17 cellular contexts compared by ENCODE assay signal in genomic region chr13:45506811-45507210, GRCh38.
"Had no signal": no experiment of that assay in that cellular context is flagged by ENCODE, and none has a peak within 500 bp of the region (broad histone marks: within the 10 kb centered on the region; RNA-seq: fewer than 3 reads in every experiment).

No MANE protein-coding gene starts in this region.

- H3K4me3 ChIP-seq: gastroesophageal sphincter, left ventricle myocardium inferior, tibial nerve, vagina had no signal

- H3K9me3 ChIP-seq: gastroesophageal sphincter, left ventricle myocardium inferior, neutrophil, tibial nerve, vagina had no signal

- ATAC-seq: activated CD4-positive, CD25-positive, alpha-beta regulatory T cell treated with anti-CD3 and anti-CD28 coated beads, Interleukin-2, amount 50 U/mL, for 24 hours; gastroesophageal sphincter had no signal

- H3K27ac ChIP-seq: epithelial cell of prostate, gastroesophageal sphincter, left ventricle myocardium inferior, neutrophil, tibial nerve, vagina had no signal

- FAIRE-seq: keratinocyte had no signal

- H3K4me3 Mint-ChIP-seq: T-helper 2 cell treated with Interferon-gamma antibody and Interleukin-4, amounts not matched to agents 5 μg/mL and 100 μg/mL, for 36 hours had no signal

- H3K9me3 Mint-ChIP-seq: activated T-helper 2 cell treated with anti-CD3 and anti-CD28 coated beads, Interferon-gamma antibody, Interleukin-2, Interleukin-4, amounts not matched to agents 10 μg/mL and 5 μg/mL and 100 μg/mL, durations not matched to agents 14 hours and 24 hours and 36 hours; T-helper 2 cell treated with Interferon-gamma antibody and Interleukin-4, amounts not matched to agents 5 μg/mL and 100 μg/mL, for 36 hours had no signal

- H3K27ac Mint-ChIP-seq: activated T-helper 2 cell treated with anti-CD3 and anti-CD28 coated beads, Interferon-gamma antibody, Interleukin-2, Interleukin-4, amounts not matched to agents 10 μg/mL and 5 μg/mL and 100 μg/mL, durations not matched to agents 14 hours and 24 hours and 36 hours; T-helper 2 cell treated with Interferon-gamma antibody and Interleukin-4, amounts not matched to agents 5 μg/mL and 100 μg/mL, for 36 hours had no signal

- H3K4me1 ChIP-seq: gastroesophageal sphincter, tibial nerve, vagina had no signal

- DNase-seq: activated CD4-positive, alpha-beta T cell treated with anti-CD3 and anti-CD28 coated beads, Interleukin-2, amount 50 U/mL, for 48 hours; cortex of kidney; effector CD8-positive, alpha-beta T cell; left ventricle myocardium inferior; mesendoderm; retina; stimulated activated CD4-positive, alpha-beta T cell treated with anti-CD3 and anti-CD28 coated beads, Interleukin-15, amount 100 ng/mL, for 24 hours; stimulated activated CD4-positive, alpha-beta T cell treated with anti-CD3 and anti-CD28 coated beads, Interleukin-4, amount 100 ng/mL, for 24 hours had no signal

- H3K27me3 ChIP-seq: gastroesophageal sphincter, neutrophil, tibial nerve, vagina had no signal
